8 cellular contexts compared by ENCODE assay signal in genomic region chr6:113971786-113972185, GRCh38. TPM values are rescaled to one million over a fixed set of nuclear protein-coding genes. Genes with fewer than 3 reads are reported as not detected.
DNase-seq lines count a peak whose midpoint lies in the region; ATAC-seq and TF ChIP-seq lines count a peak whose summit lies in the region.

No MANE protein-coding gene starts in this region.

- H3K9me3 Mint-ChIP-seq in IgD-negative memory B cell = no peaks in the 10 kb centered on the region

- peak overlapping the region; percentile 88 to 100 (median 98) for H3K4me3 Mint-ChIP-seq in IgD-negative memory B cell

- no peak overlapping the region for H3K27ac Mint-ChIP-seq in IgD-negative memory B cell

- peak overlapping the region; percentile 95 for H3K9ac ChIP-seq in adipocyte (ENCODE audit: low read length)

- peak overlapping the region; percentile 92 for H3K4me3 ChIP-seq in adipocyte (ENCODE audit: low read length)
- peak overlapping the region; percentile 89 to 92 for H3K4me3 ChIP-seq in vagina

- H3K27ac ChIP-seq in vagina = peak overlapping the region; percentile 87

- H3K36me3 ChIP-seq in adipocyte (ENCODE audit: control insufficient read depth, insufficient read depth, low read length, severe bottlenecking) = no peaks in the 10 kb centered on the region
- no peaks in the 10 kb centered on the region for H3K36me3 ChIP-seq in vagina

- H3K4me1 ChIP-seq in adipocyte (ENCODE audit: control insufficient read depth, insufficient read depth, low read length) = peaks cover 19% of the 10 kb centered on the region
- peaks cover 36% of the 10 kb centered on the region for H3K4me1 ChIP-seq in vagina

- no peak for ATAC-seq in GM19351 (IDR thresholded peaks at IDR 0.05; ENCODE audit: unreplicated experiment)
- no peak for ATAC-seq in HG02870 (IDR thresholded peaks at IDR 0.05; ENCODE audit: unreplicated experiment)

- peaks cover 19 to 32% (median 27%) of the 10 kb centered on the region in 3 donors for H3K4me1 Mint-ChIP-seq in IgD-negative memory B cell

- H3K9me3 ChIP-seq in adipocyte (ENCODE audit: control insufficient read depth, low read length) (no peaks in the 10 kb centered on the region), vagina (no peaks in the 10 kb centered on the region)

- no peaks in the 10 kb centered on the region for H3K27me3 ChIP-seq in adipocyte (replicated peaks; ENCODE audit: control insufficient read depth, insufficient read depth, low read length)
- no peaks in the 10 kb centered on the region for H3K27me3 ChIP-seq in vagina

- H3K27me3 Mint-ChIP-seq in IgD-negative memory B cell = no peaks in the 10 kb centered on the region

- TF ChIP-seq POLR2A in vagina (IDR thresholded peaks at IDR 0.05) = no peak

- TF ChIP-seq CTCF in vagina (IDR thresholded peaks at IDR 0.05) = no peak

- DNase-seq in DMS53 (lab: John Stamatoyannopoulos, UW) (peak; percentile 52), adipocyte (ENCODE audit: low read depth) (peak; percentile 51), medulla oblongata (ENCODE audit: extremely low spot score) (peak; percentile 37), vagina (ENCODE audit: extremely low spot score in 2 of 2) (no peak), posterior cingulate gyrus (no peak)

- H3K36me3 Mint-ChIP-seq in IgD-negative memory B cell = no peaks in the 10 kb centered on the region

- intact Hi-C loops in vagina (cut with DNase I) = no loop called here
- intact Hi-C loops in posterior cingulate gyrus (cut with DNase I) = no loop called here

RNA-seq across cellular contexts. Expression of gene HDAC2, which starts 0.8 kb away (rescaled TPM):
- 68.6 TPM for polyA plus RNA-seq in IgD-negative memory B cell
- total RNA-seq in vagina = 67.8 TPM

Comparison
In these comparisons a context has a peak if more than half of its experiments do, and no peak if none do; other contexts are left out.
1. DNase-seq: peak in DMS53 (single experiment), adipocyte (single experiment) and medulla oblongata (single experiment); none in vagina (0 of 2) and posterior cingulate gyrus (0 of 10).